15 cellular contexts compared by ENCODE assay signal in the genomic region with DNA sequence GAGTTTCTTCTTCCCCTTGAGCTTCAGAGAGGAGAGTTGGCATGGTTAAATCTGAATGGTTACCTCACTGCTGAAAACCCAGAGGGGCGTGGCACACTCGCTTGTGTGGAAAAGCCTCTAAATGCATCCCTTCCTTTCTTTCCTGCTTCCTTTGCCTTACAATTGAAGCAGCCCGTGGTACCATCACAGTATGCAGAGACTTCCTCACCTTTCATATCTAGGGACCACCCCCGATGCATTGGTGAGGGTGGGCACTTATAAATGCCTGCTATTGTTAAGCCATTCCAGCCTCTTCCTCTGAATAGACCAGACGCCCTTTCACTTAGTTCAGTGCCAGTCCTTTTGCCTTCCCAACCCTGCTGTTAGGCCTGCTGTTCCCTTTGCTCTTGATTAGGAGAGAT. TPM values are rescaled to one million over a fixed set of nuclear protein-coding genes. Genes with fewer than 3 reads are reported as not detected.
DNase-seq lines count a peak whose midpoint lies in the region; ATAC-seq, FAIRE-seq and TF ChIP-seq lines count a peak whose summit lies in the region.
"Had no signal": no experiment of that assay in that cellular context is flagged by ENCODE, and none has a peak within 500 bp of the region (broad histone marks: within the 10 kb centered on the region; RNA-seq: fewer than 3 reads in every experiment).

No MANE protein-coding gene starts in this region.

- peaks cover 3% of the 10 kb centered on the region for H3K36me3 ChIP-seq in thoracic aorta

- peak overlapping the region; percentile 61 for H3K27ac Mint-ChIP-seq in activated T-cell treated with anti-CD3 and anti-CD28 coated beads, Interleukin-2, amount 50 U/mL, for 72 hours
- H3K27ac Mint-ChIP-seq in central memory CD8-positive, alpha-beta T cell (ENCODE audit: low read depth): peak overlapping the region; percentile 56
- peak overlapping the region; percentile 16 to 91 (median 87) for H3K27ac Mint-ChIP-seq in immature natural killer cell

- FAIRE-seq in H54 (lab: Jason Lieb, UNC): no peak
- FAIRE-seq: A549, GM12891 had no signal

- H3K36me3 Mint-ChIP-seq in activated T-cell treated with anti-CD3 and anti-CD28 coated beads, Interleukin-2, amount 50 U/mL, for 72 hours (ENCODE audit: insufficient read depth in 2 of 2): peaks cover 3 to 4% of the 10 kb centered on the region in 2 donors
- H3K36me3 Mint-ChIP-seq in central memory CD8-positive, alpha-beta T cell (ENCODE audit: insufficient read depth): peaks cover 34% of the 10 kb centered on the region
- peaks cover 32 to 39% (median 36%) of the 10 kb centered on the region in 3 donors for H3K36me3 Mint-ChIP-seq in immature natural killer cell

- no peaks in the 10 kb centered on the region for H3K9me3 ChIP-seq in thoracic aorta
- H3K9me3 ChIP-seq: A549, upper lobe of left lung had no signal

- H3K4me1 Mint-ChIP-seq in activated T-cell treated with anti-CD3 and anti-CD28 coated beads, Interleukin-2, amount 50 U/mL, for 72 hours (ENCODE audit: low read depth): peaks cover 24% of the 10 kb centered on the region
- peaks cover 19% of the 10 kb centered on the region for H3K4me1 Mint-ChIP-seq in central memory CD8-positive, alpha-beta T cell
- peaks cover 23 to 26% of the 10 kb centered on the region in 2 donors for H3K4me1 Mint-ChIP-seq in immature natural killer cell

- H3K27me3 ChIP-seq in thoracic aorta (replicated peaks; ENCODE audit: insufficient read depth): no peaks in the 10 kb centered on the region
- H3K27me3 ChIP-seq: upper lobe of left lung had no signal

- no peak for DNase-seq in activated T-cell treated with anti-CD3 and anti-CD28 coated beads, Interleukin-2, amount 50 U/mL, for 72 hours
- DNase-seq in activated T-cell treated with anti-CD3 and anti-CD28 coated beads, Interleukin-2, amount 50 U/mL, for 48 hours: no peak
- no peak for DNase-seq in central memory CD8-positive, alpha-beta T cell (ENCODE audit: low spot score in 2 of 2)
- DNase-seq in immature natural killer cell (no peak), thoracic aorta (ENCODE audit: low spot score) (no peak), H54 (ENCODE audit: insufficient read length, low spot score) (no peak), GF-D8 (lab: John Stamatoyannopoulos, UW) (no peak)
- DNase-seq: activated CD4-positive, alpha-beta T cell treated with anti-CD3 and anti-CD28 coated beads for 48 hours; activated naive CD4-positive, alpha-beta T cell; cortex of kidney; DMS79; upper lobe of left lung had no signal

- no peak overlapping the region for H3K4me3 ChIP-seq in thoracic aorta
- H3K4me3 ChIP-seq: A549, upper lobe of left lung had no signal

- no peak for TF ChIP-seq CTCF in thoracic aorta (IDR thresholded peaks at IDR 0.05)

- H3K27ac ChIP-seq in thoracic aorta: peak overlapping the region; percentile 21 to 33
- H3K27ac ChIP-seq: A549 had no signal

- H3K9me3 Mint-ChIP-seq in activated T-cell treated with anti-CD3 and anti-CD28 coated beads, Interleukin-2, amount 50 U/mL, for 72 hours: no peaks in the 10 kb centered on the region
- H3K9me3 Mint-ChIP-seq in central memory CD8-positive, alpha-beta T cell: no peaks in the 10 kb centered on the region
- no peaks in the 10 kb centered on the region for H3K9me3 Mint-ChIP-seq in immature natural killer cell

- H3K4me1 ChIP-seq in thoracic aorta (ENCODE audit: control insufficient read depth in 1 of 2, low read depth in 2 of 2): peaks cover 10 to 18% of the 10 kb centered on the region in 2 donors
- H3K4me1 ChIP-seq: A549 had no signal

- no peak for TF ChIP-seq POLR2A in H54 (IDR thresholded peaks at IDR 0.05; ENCODE audit: low read depth, low read length)

- no peaks in the 10 kb centered on the region for H3K27me3 Mint-ChIP-seq in activated T-cell treated with anti-CD3 and anti-CD28 coated beads, Interleukin-2, amount 50 U/mL, for 72 hours (ENCODE audit: low read depth)
- H3K27me3 Mint-ChIP-seq in central memory CD8-positive, alpha-beta T cell: no peaks in the 10 kb centered on the region
- H3K27me3 Mint-ChIP-seq in immature natural killer cell (ENCODE audit: low read depth in 3 of 3): peaks cover 0 to 14% (median 8%) of the 10 kb centered on the region in 3 donors

- no peak overlapping the region for H3K4me3 Mint-ChIP-seq in activated T-cell treated with anti-CD3 and anti-CD28 coated beads, Interleukin-2, amount 50 U/mL, for 72 hours
- H3K4me3 Mint-ChIP-seq in central memory CD8-positive, alpha-beta T cell: no peak overlapping the region
- H3K4me3 Mint-ChIP-seq in immature natural killer cell: no peak overlapping the region

- no peak for ATAC-seq in activated T-cell treated with anti-CD3 and anti-CD28 coated beads, Interleukin-2, amount 50 U/mL, for 72 hours (replicated peaks in 1 of 2)
- ATAC-seq in central memory CD8-positive, alpha-beta T cell (replicated peaks; ENCODE audit: extremely low read depth, poor library complexity, severe bottlenecking): no peak
- no peak for ATAC-seq in thoracic aorta (ENCODE audit: insufficient number of reproducible peaks, low FRiP score, low read depth)
- no peak for ATAC-seq in HG02840 (IDR thresholded peaks at IDR 0.05; ENCODE audit: low FRiP score, unreplicated experiment)
- ATAC-seq: A549 had no signal

RNA-seq across cellular contexts. Expression of gene LAX1, which starts 21.9 kb away (rescaled TPM):
- 10 to 100 TPM; 24.3 to 24.8 TPM for total RNA-seq in activated T-cell treated with anti-CD3 and anti-CD28 coated beads, Interleukin-2, amount 50 U/mL, for 72 hours
- polyA plus RNA-seq in immature natural killer cell: 10 to 100 TPM; 13.0 to 49.0 (median 14.0) TPM
- total RNA-seq in thoracic aorta: under 1 TPM; 0.54 to 0.99 TPM
- polyA plus RNA-seq: A549 had no signal

RNA-seq across cellular contexts. Expression of gene ZBED6, which starts 52.3 kb away (rescaled TPM):
- total RNA-seq in activated T-cell treated with anti-CD3 and anti-CD28 coated beads, Interleukin-2, amount 50 U/mL, for 72 hours: 10 to 100 TPM; 25.6 to 26.6 TPM
- 1 to 10 TPM in 1 of 3 donors, under 1 TPM in 2; 0.19 to 1.4 (median 0.43) TPM for polyA plus RNA-seq in immature natural killer cell
- total RNA-seq in thoracic aorta: 10 to 100 TPM; 19.1 to 31.2 TPM

RNA-seq across cellular contexts. Expression of gene ZC3H11A, which starts 52.3 kb away (rescaled TPM):
- 100 to 1,000 TPM; 140 to 141 TPM for total RNA-seq in activated T-cell treated with anti-CD3 and anti-CD28 coated beads, Interleukin-2, amount 50 U/mL, for 72 hours
- polyA plus RNA-seq in immature natural killer cell: 10 to 100 TPM; 23.2 to 50.4 (median 34.4) TPM
- 100 to 1,000 TPM in 1 of 2 donors, 10 to 100 TPM in 1; 78.7 to 111 TPM for total RNA-seq in thoracic aorta

Comparison
In these comparisons a context has a peak if more than half of its experiments do, and no peak if none do; other contexts are left out.
1. RNA of gene LAX1, which starts 21.9 kb away (total RNA-seq): 24.3 to 24.8 TPM in activated T-cell treated with anti-CD3 and anti-CD28 coated beads, Interleukin-2, amount 50 U/mL, for 72 hours; 0.54 to 0.99 TPM in thoracic aorta; every median in the first group is over 10 times any median in the second.
2. Peak in every context shown above with its lines, with median percentiles within 50 percentile points of each other: H3K27ac Mint-ChIP-seq.